ENCODE assay signal across 8 cellular contexts in the genomic region with DNA sequence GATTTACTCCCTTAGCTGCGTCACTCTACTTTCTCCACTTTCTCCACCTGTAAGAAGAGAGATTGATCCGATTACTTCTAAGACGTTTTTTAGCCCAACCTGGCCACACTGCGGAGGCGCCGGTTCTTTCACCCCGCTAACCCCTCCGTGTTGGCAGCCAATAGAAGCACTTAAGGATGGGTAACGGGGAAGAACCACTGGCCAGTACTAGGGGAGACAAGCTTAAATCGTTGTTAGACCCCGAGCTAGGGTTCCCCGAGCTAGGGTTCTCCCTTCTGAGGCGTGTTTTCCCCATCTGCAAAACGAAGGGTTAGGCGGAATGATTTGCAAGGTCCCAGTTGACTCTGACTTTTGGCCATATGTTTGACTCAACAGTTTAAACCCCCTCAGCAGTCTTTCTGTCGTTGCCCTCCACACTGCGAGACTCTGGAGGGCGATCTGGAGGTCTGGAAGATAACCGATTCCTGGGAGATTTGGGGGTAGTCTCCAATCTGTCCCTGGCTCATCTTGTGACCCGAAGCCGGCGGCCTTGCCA. TPM values are rescaled to one million over a fixed set of nuclear protein-coding genes. Genes with fewer than 3 reads are reported as not detected.
DNase-seq lines count a peak whose midpoint lies in the region; ATAC-seq and TF ChIP-seq lines count a peak whose summit lies in the region.

No MANE protein-coding gene starts in this region.

- H3K4me3 Mint-ChIP-seq in activated CD4-positive, alpha-beta T cell treated with anti-CD3 and anti-CD28 coated beads, Interleukin-2, amount 10 ng/mL, durations not matched to agents 24 days and 14 days = peak overlapping the region; percentile 97

- peaks cover 31% of the 10 kb centered on the region for H3K4me1 Mint-ChIP-seq in activated CD4-positive, alpha-beta T cell treated with anti-CD3 and anti-CD28 coated beads, Interleukin-2, amount 10 ng/mL, durations not matched to agents 24 days and 14 days

- H3K36me3 Mint-ChIP-seq in activated CD4-positive, alpha-beta T cell treated with anti-CD3 and anti-CD28 coated beads, Interleukin-2, amount 10 ng/mL, durations not matched to agents 24 days and 14 days (ENCODE audit: low read depth) = peaks cover 20% of the 10 kb centered on the region

- H3K27me3 Mint-ChIP-seq in activated CD4-positive, alpha-beta T cell treated with anti-CD3 and anti-CD28 coated beads, Interleukin-2, amount 10 ng/mL, durations not matched to agents 24 days and 14 days = no peaks in the 10 kb centered on the region

- H3K79me2 ChIP-seq in PC-3 (ENCODE audit: low read length) = peaks cover 49% of the 10 kb centered on the region

- H3K4me3 ChIP-seq in PC-3 (ENCODE audit: low read length) (peak overlapping the region; percentile 83), ectodermal cell (ENCODE audit: insufficient read depth, low read depth, low read length) (peak overlapping the region; percentile 97), mucosa of stomach (ENCODE audit: low read length) (peak overlapping the region; percentile 68)

- BruUV-seq in PC-3 (replicated peaks; lab: Mats Ljungman, UMichigan) = TSS peak; percentile 74

- no peak for TF ChIP-seq CTCF in PC-3 (conservative IDR thresholded peaks at IDR 0.05; ENCODE audit: low read depth, low read length)

- peaks cover 20% of the 10 kb centered on the region; the same call in 1 of the 2 replicates for H3K4me1 ChIP-seq in PC-3 (ENCODE audit: insufficient read depth, low read length)
- H3K4me1 ChIP-seq in ectodermal cell (ENCODE audit: control insufficient read depth, insufficient read depth, low read length) = no peaks in the 10 kb centered on the region
- peaks cover 5% of the 10 kb centered on the region for H3K4me1 ChIP-seq in mucosa of stomach (ENCODE audit: control insufficient read depth, insufficient read depth, low read length)

- intact Hi-C loops in activated CD4-positive, alpha-beta T cell treated with anti-CD3 and anti-CD28 coated beads, Interleukin-2, amount 10 ng/mL, durations not matched to agents 24 days and 14 days (cut with micrococcal nuclease) = loop anchor here (1.0 to 2.0 kb wide), 5 partner anchors 40 to 536 kb away; no protein-coding TSS in a partner anchor
- intact Hi-C loops in PC-3 (cut with micrococcal nuclease) = loop anchor here (1.0 to 5.0 kb wide), 7 partner anchors 40 to 356 kb away; partner anchors contain the start of genes GLCCI1 and MIOS

- H3K27ac Mint-ChIP-seq in activated CD4-positive, alpha-beta T cell treated with anti-CD3 and anti-CD28 coated beads, Interleukin-2, amount 10 ng/mL, durations not matched to agents 24 days and 14 days = peak overlapping the region; percentile 97

- H3K9me2 ChIP-seq in PC-3 (replicated peaks; ENCODE audit: low read length) = no peaks in the 10 kb centered on the region

- peak overlapping the region; percentile 50 for H3K27ac ChIP-seq in PC-3 (ENCODE audit: low read length)
- peak overlapping the region; percentile 52 for H3K27ac ChIP-seq in ectodermal cell (ENCODE audit: insufficient read depth, low read depth, low read length, poor library complexity, severe bottlenecking)

- H3K9ac ChIP-seq in PC-3 (ENCODE audit: low read length) = peak overlapping the region; percentile 77
- H3K9ac ChIP-seq in mucosa of stomach (ENCODE audit: low read length) = peak overlapping the region; percentile 70

- H3K27me3 ChIP-seq in PC-3 (ENCODE audit: low read length) (no peaks in the 10 kb centered on the region), ectodermal cell (ENCODE audit: control insufficient read depth, insufficient read depth, low read length, poor library complexity, severe bottlenecking) (no peaks in the 10 kb centered on the region), mucosa of stomach (ENCODE audit: control insufficient read depth, insufficient read depth, low read length) (no peaks in the 10 kb centered on the region)

- no peaks in the 10 kb centered on the region for H3K9me3 Mint-ChIP-seq in activated CD4-positive, alpha-beta T cell treated with anti-CD3 and anti-CD28 coated beads, Interleukin-2, amount 10 ng/mL, durations not matched to agents 24 days and 14 days

- H2AFZ ChIP-seq in PC-3 (ENCODE audit: low read length) = peak overlapping the region; percentile 86

- H3K9me3 ChIP-seq in PC-3 (ENCODE audit: low read length) = no peaks in the 10 kb centered on the region
- H3K9me3 ChIP-seq in ectodermal cell (ENCODE audit: control insufficient read depth, low read length) = no peaks in the 10 kb centered on the region
- H3K9me3 ChIP-seq in mucosa of stomach (ENCODE audit: control insufficient read depth, low read length) = no peaks in the 10 kb centered on the region

- no peaks in the 10 kb centered on the region for H3F3A ChIP-seq in PC-3 (ENCODE audit: low read length, unreplicated experiment)

- CTCF ChIA-PET in PC-3 (lab: Charles Lee) = no interaction called here

- no peaks in the 10 kb centered on the region for H3K36me3 ChIP-seq in PC-3 (ENCODE audit: low read depth, low read length)
- H3K36me3 ChIP-seq in ectodermal cell (ENCODE audit: control insufficient read depth, insufficient read depth, low read length) = peaks cover 3% of the 10 kb centered on the region
- H3K36me3 ChIP-seq in mucosa of stomach (ENCODE audit: control insufficient read depth, insufficient read depth, low read length) = no peaks in the 10 kb centered on the region

- WGBS in ectodermal cell, 2 experiments = 10 to 11% methylated on average over 22 of the region's 22 CpGs

- peak; percentile 11 for ATAC-seq in HG02571 (IDR thresholded peaks at IDR 0.05; ENCODE audit: unreplicated experiment)
- ATAC-seq in PC-3 = peak; percentile 17

- H3K4me2 ChIP-seq in PC-3 (ENCODE audit: low read length) = peak overlapping the region; percentile 92

- DNase-seq in activated CD4-positive, alpha-beta T cell treated with anti-CD3 and anti-CD28 coated beads, Interleukin-2, amount 10 ng/mL, durations not matched to agents 24 days and 14 days = no peak
- DNase-seq in activated CD4-positive, alpha-beta T cell treated with anti-CD3 and anti-CD28 coated beads for 1 hour = no peak
- DNase-seq in PC-3 = peak; percentile 8
- DNase-seq in GDM1 (lab: John Stamatoyannopoulos, UW) = no peak
- no peak for DNase-seq in NCI-H1048 (lab: John Stamatoyannopoulos, UW)

- H4K20me1 ChIP-seq in PC-3 (ENCODE audit: low read length) = no peaks in the 10 kb centered on the region

- POLR2A ChIA-PET in PC-3 (lab: Charles Lee; ENCODE audit: unreplicated experiment) = interaction anchor here (0.6 to 1.0 kb wide), 3 partner anchors 55 to 430 kb away, joined by 3 to 6 read pairs (median 4); no protein-coding TSS in a partner anchor

RNA-seq across cellular contexts. Expression of gene UMAD1, which starts 0.6 kb away (rescaled TPM):
- 11.8 and 12.4 TPM in 2 replicates for total RNA-seq in activated CD4-positive, alpha-beta T cell treated with anti-CD3 and anti-CD28 coated beads, Interleukin-2, amount 10 ng/mL, durations not matched to agents 24 days and 14 days
- total RNA-seq in PC-3 (2014; rRNA removed) = 6.0 and 8.9 TPM in 2 replicates
- polyA plus RNA-seq in ectodermal cell (2013, experiment 1 of 4) = 18.5 TPM
- polyA plus RNA-seq in ectodermal cell (2013, experiment 2 of 4) = 17.4 TPM
- polyA plus RNA-seq in ectodermal cell (2013, experiment 3 of 4) = 13.0 TPM
- polyA plus RNA-seq in ectodermal cell (2013, experiment 4 of 4) = 16.7 TPM
